20 cellular contexts compared by ENCODE assay signal in genomic region chr13:97231118-97231831, GRCh38. TPM values are rescaled to one million over a fixed set of nuclear protein-coding genes. Genes with fewer than 3 reads are reported as not detected.
DNase-seq lines count a peak whose midpoint lies in the region; ATAC-seq and TF ChIP-seq lines count a peak whose summit lies in the region.
"Had no signal": no experiment of that assay in that cellular context is flagged by ENCODE, and none has a peak within 500 bp of the region (broad histone marks: within the 10 kb centered on the region; RNA-seq: fewer than 3 reads in every experiment).

No MANE protein-coding gene starts in this region.

- CTCF ChIA-PET in WTC11 (lab: Charles Lee): interaction anchor here (1.4 kb wide), 1 partner anchor 9 kb away, joined by 3 read pairs; no protein-coding TSS in a partner anchor

- no peak overlapping the region for H3K4me3 ChIP-seq in BE2C (ENCODE audit: low read depth, low read length)
- H3K4me3 ChIP-seq: ovary, spleen had no signal

- H3K9me3 Mint-ChIP-seq in osteocyte (ENCODE audit: unreplicated experiment) (no peaks in the 10 kb centered on the region), WTC11 (no peaks in the 10 kb centered on the region)
- no peaks in the 10 kb centered on the region for H3K9me3 Mint-ChIP-seq in activated naive CD4-positive, alpha-beta T cell treated with anti-CD3 and anti-CD28 coated beads, Interleukin-2, amount 50 U/mL, for 72 hours
- H3K9me3 Mint-ChIP-seq: activated CD8-positive, alpha-beta T cell treated with anti-CD3 and anti-CD28 coated beads for 36 hours; CD4-positive, alpha-beta memory T cell; effector memory CD8-positive, alpha-beta T cell; memory B cell; naive B cell had no signal

- no peak overlapping the region for H3K27ac ChIP-seq in foreskin keratinocyte
- H3K27ac ChIP-seq: ovary, spleen had no signal

- no peaks in the 10 kb centered on the region for H3K9me3 ChIP-seq in BE2C
- H3K9me3 ChIP-seq: ovary, spleen had no signal

- POLR2A ChIA-PET in WTC11 (lab: Charles Lee): no interaction called here

- H3K4me3 Mint-ChIP-seq in osteocyte (ENCODE audit: unreplicated experiment) (no peak overlapping the region), WTC11 (no peak overlapping the region)
- H3K4me3 Mint-ChIP-seq: activated CD8-positive, alpha-beta T cell treated with anti-CD3 and anti-CD28 coated beads for 36 hours; memory B cell had no signal

- DNase-seq in BE2C (peak; percentile 24), foreskin keratinocyte (peak in 1 of 2 donors; percentile 42), osteocyte (ENCODE audit: extremely low spot score, unreplicated experiment) (no peak), DMS114 treated with DMSO at 0.1 percent for 48 hours (lab: John Stamatoyannopoulos, UW; ENCODE audit: unreplicated experiment) (no peak), WTC11 (ENCODE audit: low spot score) (no peak), T-helper 9 cell (no peak)
- no peak for DNase-seq in activated naive CD4-positive, alpha-beta T cell treated with anti-CD3 and anti-CD28 coated beads, Interleukin-2, amount 50 U/mL, for 72 hours (ENCODE audit: low spot score in 2 of 2)
- DNase-seq: activated CD8-positive, alpha-beta T cell treated with anti-CD3 and anti-CD28 coated beads for 36 hours; activated naive CD4-positive, alpha-beta T cell; activated T-cell treated with anti-CD3 and anti-CD28 coated beads, Interleukin-2, amount 50 U/mL, for 1 hour; CD4-positive, alpha-beta memory T cell; effector memory CD8-positive, alpha-beta T cell; hippocampal formation; naive B cell; NCI-H1930; ovary; spleen; stimulated activated CD4-positive, alpha-beta T cell treated with anti-CD3 and anti-CD28 coated beads, Interleukin-4, amount 100 ng/mL, for 4 hours had no signal

- H3K4me1 Mint-ChIP-seq in osteocyte (ENCODE audit: unreplicated experiment): peaks cover 80% of the 10 kb centered on the region
- peaks cover 11% of the 10 kb centered on the region for H3K4me1 Mint-ChIP-seq in WTC11

- peaks cover 5% of the 10 kb centered on the region; the same call in 1 of the 2 replicates for H3K36me3 ChIP-seq in BE2C
- H3K36me3 ChIP-seq: ovary had no signal

- H3K27me3 Mint-ChIP-seq in osteocyte (ENCODE audit: unreplicated experiment) (no peaks in the 10 kb centered on the region), WTC11 (ENCODE audit: low read depth) (peaks cover 100% of the 10 kb centered on the region)
- H3K27me3 Mint-ChIP-seq: activated CD8-positive, alpha-beta T cell treated with anti-CD3 and anti-CD28 coated beads for 36 hours; CD4-positive, alpha-beta memory T cell; effector memory CD8-positive, alpha-beta T cell; memory B cell; naive B cell had no signal

- H3K4me1 ChIP-seq in BE2C (peaks cover 33% of the 10 kb centered on the region), foreskin keratinocyte (peaks cover 20% of the 10 kb centered on the region)

- H3K27me3 ChIP-seq in BE2C: no peaks in the 10 kb centered on the region
- H3K27me3 ChIP-seq in foreskin keratinocyte: no peaks in the 10 kb centered on the region
- H3K27me3 ChIP-seq: ovary had no signal

- ATAC-seq in SK-N-SH treated with all-trans-retinoic acid at 6 μM for 48 hours (peak; percentile 40), foreskin keratinocyte (peak; percentile 71), WTC11 (no peak)
- no peak for ATAC-seq in activated naive CD4-positive, alpha-beta T cell treated with anti-CD3 and anti-CD28 coated beads, Interleukin-2, amount 50 U/mL, for 72 hours
- ATAC-seq: activated CD8-positive, alpha-beta T cell treated with anti-CD3 and anti-CD28 coated beads for 36 hours; effector memory CD8-positive, alpha-beta T cell had no signal

- no peak for TF ChIP-seq CTCF in BE2C (IDR thresholded peaks at IDR 0.05; ENCODE audit: low read depth, low read length)
- no peak for TF ChIP-seq CTCF in foreskin keratinocyte (conservative IDR thresholded peaks at IDR 0.05)
- no peak for TF ChIP-seq CTCF in osteocyte (IDR thresholded peaks at IDR 0.05)
- TF ChIP-seq CTCF in WTC11 (IDR thresholded peaks at IDR 0.05): no peak

- H3K36me3 Mint-ChIP-seq in osteocyte (ENCODE audit: unreplicated experiment) (peaks cover 31% of the 10 kb centered on the region), WTC11 (no peaks in the 10 kb centered on the region)
- peaks cover 5 to 22% of the 10 kb centered on the region in 2 donors for H3K36me3 Mint-ChIP-seq in activated naive CD4-positive, alpha-beta T cell treated with anti-CD3 and anti-CD28 coated beads, Interleukin-2, amount 50 U/mL, for 72 hours

- H3K27ac Mint-ChIP-seq in osteocyte (ENCODE audit: unreplicated experiment): peak overlapping the region; percentile 53
- no peak overlapping the region for H3K27ac Mint-ChIP-seq in WTC11
- no peak overlapping the region for H3K27ac Mint-ChIP-seq in activated naive CD4-positive, alpha-beta T cell treated with anti-CD3 and anti-CD28 coated beads, Interleukin-2, amount 50 U/mL, for 72 hours
- H3K27ac Mint-ChIP-seq: activated CD8-positive, alpha-beta T cell treated with anti-CD3 and anti-CD28 coated beads for 36 hours; effector memory CD8-positive, alpha-beta T cell; memory B cell had no signal

TF ChIP-seq in SK-N-SH treated with all-trans-retinoic acid at 6 μM for 48 hours, 23 proteins besides CTCF, POLR2A, EP300 and RAD21:
- TF ChIP-seq RARB (CRISPR knock-in tag; IDR thresholded peaks at IDR 0.05): no peak
- TF ChIP-seq ARNTL (CRISPR knock-in tag; IDR thresholded peaks at IDR 0.05; ENCODE audit: borderline replicate concordance, low read depth): no peak
- TF ChIP-seq TOX (CRISPR knock-in tag; IDR thresholded peaks at IDR 0.05; ENCODE audit: borderline replicate concordance): no peak
- TF ChIP-seq GLIS3 (CRISPR knock-in tag; IDR thresholded peaks at IDR 0.05): no peak

TF ChIP-seq in WTC11, 78 proteins besides CTCF, POLR2A, EP300 and RAD21:
- no peak for TF ChIP-seq HMGA2 (CRISPR knock-in tag; IDR thresholded peaks at IDR 0.05)
- TF ChIP-seq EMX1 (CRISPR knock-in tag; IDR thresholded peaks at IDR 0.05): no peak
- TF ChIP-seq OVOL2 (CRISPR knock-in tag; IDR thresholded peaks at IDR 0.05; ENCODE audit: borderline replicate concordance): no peak
- TF ChIP-seq ZNF532 (CRISPR knock-in tag; IDR thresholded peaks at IDR 0.05; ENCODE audit: borderline replicate concordance): no peak

RNA-seq across cellular contexts. Expression of gene MBNL2, which starts 9.1 kb away (rescaled TPM):
- 20.9 TPM for polyA plus RNA-seq in BE2C (2012; ENCODE audit: insufficient read depth, insufficient read length, low read depth)
- total RNA-seq in foreskin keratinocyte (27.3 and 33.1 TPM in 2 replicates), osteocyte (66.6 and 71.8 TPM in 2 replicates), WTC11 (2021) (0.85 to 1.9 TPM (median 1.7 TPM) in 3 replicates)
- polyA plus RNA-seq in foreskin keratinocyte: 5.0 and 5.2 TPM in 2 replicates
- total RNA-seq in activated naive CD4-positive, alpha-beta T cell treated with anti-CD3 and anti-CD28 coated beads, Interleukin-2, amount 50 U/mL, for 72 hours: 10 to 100 TPM; 15.2 to 22.7 TPM

Comparison
In these comparisons a context has a peak if more than half of its experiments do, and no peak if none do; other contexts are left out.
1. ATAC-seq: peak in SK-N-SH treated with all-trans-retinoic acid at 6 μM for 48 hours (single experiment) and foreskin keratinocyte (single experiment); none in WTC11 (single experiment) and activated naive CD4-positive, alpha-beta T cell treated with anti-CD3 and anti-CD28 coated beads, Interleukin-2, amount 50 U/mL, for 72 hours (0 of 2).